In genomic region chr19:51692065-51692915, GRCh38 we compare ENCODE assay signal across 2 cellular contexts.
TF ChIP-seq lines count a peak whose summit lies in the region.

No MANE protein-coding gene starts in this region.

TF ChIP-seq in SK-N-SH, 30 proteins besides CTCF, POLR2A, EP300 and RAD21:
- no peak for TF ChIP-seq REST (IDR thresholded peaks at IDR 0.05; ENCODE audit: low read depth, low read length)

TF ChIP-seq in SK-N-SH treated with all-trans-retinoic acid at 6 μM for 48 hours, 23 proteins besides CTCF, POLR2A, EP300 and RAD21 (continued from another document):
- TF ChIP-seq TSHZ2 (CRISPR knock-in tag; IDR thresholded peaks at IDR 0.05) (no peak), ZFP30 (CRISPR knock-in tag; IDR thresholded peaks at IDR 0.05) (no peak), ARNTL (CRISPR knock-in tag; IDR thresholded peaks at IDR 0.05; ENCODE audit: borderline replicate concordance, low read depth) (no peak), ZNF565 (CRISPR knock-in tag; conservative IDR thresholded peaks at IDR 0.05; ENCODE audit: low read depth) (no peak)
